In the genomic region with DNA sequence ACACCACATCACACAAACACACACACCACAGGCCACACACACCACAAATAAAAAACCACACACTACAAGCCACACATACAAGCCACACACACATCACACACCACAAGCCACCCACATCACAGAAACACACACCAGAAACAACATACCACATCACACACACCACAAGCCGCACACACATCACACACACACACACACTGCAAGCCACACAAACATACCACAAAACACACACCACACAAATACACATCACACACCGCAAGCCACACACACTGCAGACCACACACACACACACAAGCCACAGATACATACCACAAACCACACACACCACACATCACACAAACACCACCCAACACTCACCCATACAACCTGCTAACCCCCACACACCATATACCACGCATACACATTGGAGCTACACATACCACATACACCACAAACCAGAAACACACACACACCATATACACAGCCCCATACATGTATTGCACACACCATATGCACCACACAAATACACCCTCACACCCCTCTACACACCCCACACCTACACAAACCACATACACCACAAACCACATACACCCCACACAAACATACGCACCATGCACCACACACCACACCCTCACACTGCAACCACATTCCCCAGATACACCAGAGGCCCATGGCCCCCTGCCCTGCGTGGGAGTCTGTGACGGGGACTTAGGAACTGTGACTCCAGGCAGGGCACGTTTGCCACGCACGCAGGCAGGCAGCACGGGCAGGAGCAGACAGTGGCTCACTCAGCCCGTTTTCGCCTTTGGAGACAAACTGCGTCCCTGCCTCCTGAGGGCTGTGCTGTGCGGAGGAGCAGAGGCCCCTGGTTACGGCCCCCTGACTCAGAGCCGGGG, we compare ENCODE assay signal across 2 cellular contexts.
A peak's percentile ranks its signal among the peaks of the same experiment; 100 is the strongest.
TF ChIP-seq lines count a peak whose summit lies in the region.

No MANE protein-coding gene starts in this region.

TF ChIP-seq in GM12891, 5 proteins besides CTCF, POLR2A, EP300 and RAD21:
- TF ChIP-seq SPI1 (IDR thresholded peaks at IDR 0.05; ENCODE audit: low read depth, low read length), result no peak
- no peak for TF ChIP-seq PAX5 (IDR thresholded peaks at IDR 0.05; ENCODE audit: insufficient read depth, low read length, severe bottlenecking)
- no peak for TF ChIP-seq TAF1 (IDR thresholded peaks at IDR 0.05; ENCODE audit: low read depth, low read length)
- TF ChIP-seq POU2F2 (IDR thresholded peaks at IDR 0.05; ENCODE audit: low read depth, low read length), result peak; percentile 49; the same call in 1 of the 2 replicates

TF ChIP-seq in K562, 482 proteins besides CTCF, POLR2A, EP300 and RAD21 (continues in another document):
- TF ChIP-seq RUNX1 (IDR thresholded peaks at IDR 0.05; ENCODE audit: low read depth) (no peak), MAFK (IDR thresholded peaks at IDR 0.05; ENCODE audit: low read length) (no peak), ZNF124 (CRISPR knock-in tag; IDR thresholded peaks at IDR 0.05) (0 out of 2 replicates have a peak, but pooled peaks have one; percentile 23), FUS (optimal IDR thresholded peaks at IDR 0.05; ENCODE audit: low read depth, low read length) (no peak), TCF7L2 (IDR thresholded peaks at IDR 0.05; ENCODE audit: low read depth, low read length) (no peak), HDAC1 (IDR thresholded peaks at IDR 0.05) (peak in 1 of 2 experiments; percentile 36; a peak in 1 of 4 replicates), RBM34 (IDR thresholded peaks at IDR 0.05; ENCODE audit: borderline replicate concordance, insufficient read depth, low read length) (no peak), SMAD2 (IDR thresholded peaks at IDR 0.05; ENCODE audit: low read depth, low read length) (no peak), EP400 (IDR thresholded peaks at IDR 0.05) (no peak), ILF3 (IDR thresholded peaks at IDR 0.05; ENCODE audit: borderline replicate concordance) (no peak), WHSC1 (IDR thresholded peaks at IDR 0.05; ENCODE audit: low read length) (peak; percentile 39), ARHGAP35 (IDR thresholded peaks at IDR 0.05; ENCODE audit: partially characterized antibody) (peak; percentile 61), EWSR1 (IDR thresholded peaks at IDR 0.05; ENCODE audit: borderline replicate concordance, low read depth, partially characterized antibody) (no peak), C11orf30 (IDR thresholded peaks at IDR 0.05; ENCODE audit: low read depth) (no peak), KLF13 (tag; IDR thresholded peaks at IDR 0.05; ENCODE audit: borderline replicate concordance, low read depth) (no peak), NRF1 (conservative IDR thresholded peaks at IDR 0.05 in 1 of 2, IDR thresholded peaks at IDR 0.05 in 1 of 2) (no peak), HNRNPH1 (optimal IDR thresholded peaks at IDR 0.05; ENCODE audit: low read depth, low read length) (no peak), TFAM (CRISPR knock-in tag; conservative IDR thresholded peaks at IDR 0.05) (no peak), MAFF (IDR thresholded peaks at IDR 0.05; ENCODE audit: low read length) (no peak), HSF4 (CRISPR knock-in tag; IDR thresholded peaks at IDR 0.05; ENCODE audit: borderline replicate concordance) (no peak)
- TF ChIP-seq, protein P1, sequence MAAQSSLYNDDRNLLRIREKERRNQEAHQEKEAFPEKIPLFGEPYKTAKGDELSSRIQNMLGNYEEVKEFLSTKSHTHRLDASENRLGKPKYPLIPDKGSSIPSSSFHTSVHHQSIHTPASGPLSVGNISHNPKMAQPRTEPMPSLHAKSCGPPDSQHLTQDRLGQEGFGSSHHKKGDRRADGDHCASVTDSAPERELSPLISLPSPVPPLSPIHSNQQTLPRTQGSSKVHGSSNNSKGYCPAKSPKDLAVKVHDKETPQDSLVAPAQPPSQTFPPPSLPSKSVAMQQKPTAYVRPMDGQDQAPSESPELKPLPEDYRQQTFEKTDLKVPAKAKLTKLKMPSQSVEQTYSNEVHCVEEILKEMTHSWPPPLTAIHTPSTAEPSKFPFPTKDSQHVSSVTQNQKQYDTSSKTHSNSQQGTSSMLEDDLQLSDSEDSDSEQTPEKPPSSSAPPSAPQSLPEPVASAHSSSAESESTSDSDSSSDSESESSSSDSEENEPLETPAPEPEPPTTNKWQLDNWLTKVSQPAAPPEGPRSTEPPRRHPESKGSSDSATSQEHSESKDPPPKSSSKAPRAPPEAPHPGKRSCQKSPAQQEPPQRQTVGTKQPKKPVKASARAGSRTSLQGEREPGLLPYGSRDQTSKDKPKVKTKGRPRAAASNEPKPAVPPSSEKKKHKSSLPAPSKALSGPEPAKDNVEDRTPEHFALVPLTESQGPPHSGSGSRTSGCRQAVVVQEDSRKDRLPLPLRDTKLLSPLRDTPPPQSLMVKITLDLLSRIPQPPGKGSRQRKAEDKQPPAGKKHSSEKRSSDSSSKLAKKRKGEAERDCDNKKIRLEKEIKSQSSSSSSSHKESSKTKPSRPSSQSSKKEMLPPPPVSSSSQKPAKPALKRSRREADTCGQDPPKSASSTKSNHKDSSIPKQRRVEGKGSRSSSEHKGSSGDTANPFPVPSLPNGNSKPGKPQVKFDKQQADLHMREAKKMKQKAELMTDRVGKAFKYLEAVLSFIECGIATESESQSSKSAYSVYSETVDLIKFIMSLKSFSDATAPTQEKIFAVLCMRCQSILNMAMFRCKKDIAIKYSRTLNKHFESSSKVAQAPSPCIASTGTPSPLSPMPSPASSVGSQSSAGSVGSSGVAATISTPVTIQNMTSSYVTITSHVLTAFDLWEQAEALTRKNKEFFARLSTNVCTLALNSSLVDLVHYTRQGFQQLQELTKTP (IDR thresholded peaks at IDR 0.05; ENCODE audit: low read depth in 1 of 2, partially characterized antibody in 2 of 2), result no peak
- TF ChIP-seq, protein P2, sequence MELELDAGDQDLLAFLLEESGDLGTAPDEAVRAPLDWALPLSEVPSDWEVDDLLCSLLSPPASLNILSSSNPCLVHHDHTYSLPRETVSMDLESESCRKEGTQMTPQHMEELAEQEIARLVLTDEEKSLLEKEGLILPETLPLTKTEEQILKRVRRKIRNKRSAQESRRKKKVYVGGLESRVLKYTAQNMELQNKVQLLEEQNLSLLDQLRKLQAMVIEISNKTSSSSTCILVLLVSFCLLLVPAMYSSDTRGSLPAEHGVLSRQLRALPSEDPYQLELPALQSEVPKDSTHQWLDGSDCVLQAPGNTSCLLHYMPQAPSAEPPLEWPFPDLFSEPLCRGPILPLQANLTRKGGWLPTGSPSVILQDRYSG (tag; conservative IDR thresholded peaks at IDR 0.05; ENCODE audit: low read depth), result no peak
- TF ChIP-seq, protein P3, sequence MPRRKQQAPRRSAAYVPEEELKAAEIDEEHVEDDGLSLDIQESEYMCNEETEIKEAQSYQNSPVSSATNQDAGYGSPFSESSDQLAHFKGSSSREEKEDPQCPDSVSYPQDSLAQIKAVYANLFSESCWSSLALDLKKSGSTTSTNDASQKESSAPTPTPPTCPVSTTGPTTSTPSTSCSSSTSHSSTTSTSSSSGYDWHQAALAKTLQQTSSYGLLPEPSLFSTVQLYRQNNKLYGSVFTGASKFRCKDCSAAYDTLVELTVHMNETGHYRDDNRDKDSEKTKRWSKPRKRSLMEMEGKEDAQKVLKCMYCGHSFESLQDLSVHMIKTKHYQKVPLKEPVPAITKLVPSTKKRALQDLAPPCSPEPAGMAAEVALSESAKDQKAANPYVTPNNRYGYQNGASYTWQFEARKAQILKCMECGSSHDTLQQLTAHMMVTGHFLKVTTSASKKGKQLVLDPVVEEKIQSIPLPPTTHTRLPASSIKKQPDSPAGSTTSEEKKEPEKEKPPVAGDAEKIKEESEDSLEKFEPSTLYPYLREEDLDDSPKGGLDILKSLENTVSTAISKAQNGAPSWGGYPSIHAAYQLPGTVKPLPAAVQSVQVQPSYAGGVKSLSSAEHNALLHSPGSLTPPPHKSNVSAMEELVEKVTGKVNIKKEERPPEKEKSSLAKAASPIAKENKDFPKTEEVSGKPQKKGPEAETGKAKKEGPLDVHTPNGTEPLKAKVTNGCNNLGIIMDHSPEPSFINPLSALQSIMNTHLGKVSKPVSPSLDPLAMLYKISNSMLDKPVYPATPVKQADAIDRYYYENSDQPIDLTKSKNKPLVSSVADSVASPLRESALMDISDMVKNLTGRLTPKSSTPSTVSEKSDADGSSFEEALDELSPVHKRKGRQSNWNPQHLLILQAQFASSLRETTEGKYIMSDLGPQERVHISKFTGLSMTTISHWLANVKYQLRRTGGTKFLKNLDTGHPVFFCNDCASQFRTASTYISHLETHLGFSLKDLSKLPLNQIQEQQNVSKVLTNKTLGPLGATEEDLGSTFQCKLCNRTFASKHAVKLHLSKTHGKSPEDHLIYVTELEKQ (CRISPR knock-in tag; IDR thresholded peaks at IDR 0.05), result no peak
- TF ChIP-seq, protein P4, sequence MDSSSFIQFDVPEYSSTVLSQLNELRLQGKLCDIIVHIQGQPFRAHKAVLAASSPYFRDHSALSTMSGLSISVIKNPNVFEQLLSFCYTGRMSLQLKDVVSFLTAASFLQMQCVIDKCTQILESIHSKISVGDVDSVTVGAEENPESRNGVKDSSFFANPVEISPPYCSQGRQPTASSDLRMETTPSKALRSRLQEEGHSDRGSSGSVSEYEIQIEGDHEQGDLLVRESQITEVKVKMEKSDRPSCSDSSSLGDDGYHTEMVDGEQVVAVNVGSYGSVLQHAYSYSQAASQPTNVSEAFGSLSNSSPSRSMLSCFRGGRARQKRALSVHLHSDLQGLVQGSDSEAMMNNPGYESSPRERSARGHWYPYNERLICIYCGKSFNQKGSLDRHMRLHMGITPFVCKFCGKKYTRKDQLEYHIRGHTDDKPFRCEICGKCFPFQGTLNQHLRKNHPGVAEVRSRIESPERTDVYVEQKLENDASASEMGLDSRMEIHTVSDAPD (CRISPR knock-in tag; IDR thresholded peaks at IDR 0.05), result no peak
- TF ChIP-seq, protein P5, sequence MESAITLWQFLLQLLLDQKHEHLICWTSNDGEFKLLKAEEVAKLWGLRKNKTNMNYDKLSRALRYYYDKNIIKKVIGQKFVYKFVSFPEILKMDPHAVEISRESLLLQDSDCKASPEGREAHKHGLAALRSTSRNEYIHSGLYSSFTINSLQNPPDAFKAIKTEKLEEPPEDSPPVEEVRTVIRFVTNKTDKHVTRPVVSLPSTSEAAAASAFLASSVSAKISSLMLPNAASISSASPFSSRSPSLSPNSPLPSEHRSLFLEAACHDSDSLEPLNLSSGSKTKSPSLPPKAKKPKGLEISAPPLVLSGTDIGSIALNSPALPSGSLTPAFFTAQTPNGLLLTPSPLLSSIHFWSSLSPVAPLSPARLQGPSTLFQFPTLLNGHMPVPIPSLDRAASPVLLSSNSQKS (CRISPR knock-in tag; IDR thresholded peaks at IDR 0.05), result no peak
- TF ChIP-seq, protein P6, sequence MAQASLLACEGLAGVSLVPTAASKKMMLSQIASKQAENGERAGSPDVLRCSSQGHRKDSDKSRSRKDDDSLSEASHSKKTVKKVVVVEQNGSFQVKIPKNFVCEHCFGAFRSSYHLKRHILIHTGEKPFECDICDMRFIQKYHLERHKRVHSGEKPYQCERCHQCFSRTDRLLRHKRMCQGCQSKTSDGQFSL (CRISPR knock-in tag; IDR thresholded peaks at IDR 0.05), result peak; percentile 52; the same call in 1 of the 2 replicates
- TF ChIP-seq, protein P6 (tag; IDR thresholded peaks at IDR 0.05), result no peak
- TF ChIP-seq, protein P7, sequence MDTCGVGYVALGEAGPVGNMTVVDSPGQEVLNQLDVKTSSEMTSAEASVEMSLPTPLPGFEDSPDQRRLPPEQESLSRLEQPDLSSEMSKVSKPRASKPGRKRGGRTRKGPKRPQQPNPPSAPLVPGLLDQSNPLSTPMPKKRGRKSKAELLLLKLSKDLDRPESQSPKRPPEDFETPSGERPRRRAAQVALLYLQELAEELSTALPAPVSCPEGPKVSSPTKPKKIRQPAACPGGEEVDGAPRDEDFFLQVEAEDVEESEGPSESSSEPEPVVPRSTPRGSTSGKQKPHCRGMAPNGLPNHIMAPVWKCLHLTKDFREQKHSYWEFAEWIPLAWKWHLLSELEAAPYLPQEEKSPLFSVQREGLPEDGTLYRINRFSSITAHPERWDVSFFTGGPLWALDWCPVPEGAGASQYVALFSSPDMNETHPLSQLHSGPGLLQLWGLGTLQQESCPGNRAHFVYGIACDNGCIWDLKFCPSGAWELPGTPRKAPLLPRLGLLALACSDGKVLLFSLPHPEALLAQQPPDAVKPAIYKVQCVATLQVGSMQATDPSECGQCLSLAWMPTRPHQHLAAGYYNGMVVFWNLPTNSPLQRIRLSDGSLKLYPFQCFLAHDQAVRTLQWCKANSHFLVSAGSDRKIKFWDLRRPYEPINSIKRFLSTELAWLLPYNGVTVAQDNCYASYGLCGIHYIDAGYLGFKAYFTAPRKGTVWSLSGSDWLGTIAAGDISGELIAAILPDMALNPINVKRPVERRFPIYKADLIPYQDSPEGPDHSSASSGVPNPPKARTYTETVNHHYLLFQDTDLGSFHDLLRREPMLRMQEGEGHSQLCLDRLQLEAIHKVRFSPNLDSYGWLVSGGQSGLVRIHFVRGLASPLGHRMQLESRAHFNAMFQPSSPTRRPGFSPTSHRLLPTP (IDR thresholded peaks at IDR 0.05; ENCODE audit: borderline replicate concordance, extremely low read depth, insufficient read length), result no peak
- TF ChIP-seq, protein P8, sequence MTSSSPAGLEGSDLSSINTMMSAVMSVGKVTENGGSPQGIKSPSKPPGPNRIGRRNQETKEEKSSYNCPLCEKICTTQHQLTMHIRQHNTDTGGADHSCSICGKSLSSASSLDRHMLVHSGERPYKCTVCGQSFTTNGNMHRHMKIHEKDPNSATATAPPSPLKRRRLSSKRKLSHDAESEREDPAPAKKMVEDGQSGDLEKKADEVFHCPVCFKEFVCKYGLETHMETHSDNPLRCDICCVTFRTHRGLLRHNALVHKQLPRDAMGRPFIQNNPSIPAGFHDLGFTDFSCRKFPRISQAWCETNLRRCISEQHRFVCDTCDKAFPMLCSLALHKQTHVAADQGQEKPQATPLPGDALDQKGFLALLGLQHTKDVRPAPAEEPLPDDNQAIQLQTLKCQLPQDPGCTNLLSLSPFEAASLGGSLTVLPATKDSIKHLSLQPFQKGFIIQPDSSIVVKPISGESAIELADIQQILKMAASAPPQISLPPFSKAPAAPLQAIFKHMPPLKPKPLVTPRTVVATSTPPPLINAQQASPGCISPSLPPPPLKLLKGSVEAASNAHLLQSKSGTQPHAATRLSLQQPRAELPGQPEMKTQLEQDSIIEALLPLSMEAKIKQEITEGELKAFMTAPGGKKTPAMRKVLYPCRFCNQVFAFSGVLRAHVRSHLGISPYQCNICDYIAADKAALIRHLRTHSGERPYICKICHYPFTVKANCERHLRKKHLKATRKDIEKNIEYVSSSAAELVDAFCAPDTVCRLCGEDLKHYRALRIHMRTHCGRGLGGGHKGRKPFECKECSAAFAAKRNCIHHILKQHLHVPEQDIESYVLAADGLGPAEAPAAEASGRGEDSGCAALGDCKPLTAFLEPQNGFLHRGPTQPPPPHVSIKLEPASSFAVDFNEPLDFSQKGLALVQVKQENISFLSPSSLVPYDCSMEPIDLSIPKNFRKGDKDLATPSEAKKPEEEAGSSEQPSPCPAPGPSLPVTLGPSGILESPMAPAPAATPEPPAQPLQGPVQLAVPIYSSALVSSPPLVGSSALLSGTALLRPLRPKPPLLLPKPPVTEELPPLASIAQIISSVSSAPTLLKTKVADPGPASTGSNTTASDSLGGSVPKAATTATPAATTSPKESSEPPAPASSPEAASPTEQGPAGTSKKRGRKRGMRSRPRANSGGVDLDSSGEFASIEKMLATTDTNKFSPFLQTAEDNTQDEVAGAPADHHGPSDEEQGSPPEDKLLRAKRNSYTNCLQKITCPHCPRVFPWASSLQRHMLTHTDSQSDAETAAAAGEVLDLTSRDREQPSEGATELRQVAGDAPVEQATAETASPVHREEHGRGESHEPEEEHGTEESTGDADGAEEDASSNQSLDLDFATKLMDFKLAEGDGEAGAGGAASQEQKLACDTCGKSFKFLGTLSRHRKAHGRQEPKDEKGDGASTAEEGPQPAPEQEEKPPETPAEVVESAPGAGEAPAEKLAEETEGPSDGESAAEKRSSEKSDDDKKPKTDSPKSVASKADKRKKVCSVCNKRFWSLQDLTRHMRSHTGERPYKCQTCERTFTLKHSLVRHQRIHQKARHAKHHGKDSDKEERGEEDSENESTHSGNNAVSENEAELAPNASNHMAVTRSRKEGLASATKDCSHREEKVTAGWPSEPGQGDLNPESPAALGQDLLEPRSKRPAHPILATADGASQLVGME (CRISPR knock-in tag; IDR thresholded peaks at IDR 0.05), result no peak
